In the genomic region with DNA sequence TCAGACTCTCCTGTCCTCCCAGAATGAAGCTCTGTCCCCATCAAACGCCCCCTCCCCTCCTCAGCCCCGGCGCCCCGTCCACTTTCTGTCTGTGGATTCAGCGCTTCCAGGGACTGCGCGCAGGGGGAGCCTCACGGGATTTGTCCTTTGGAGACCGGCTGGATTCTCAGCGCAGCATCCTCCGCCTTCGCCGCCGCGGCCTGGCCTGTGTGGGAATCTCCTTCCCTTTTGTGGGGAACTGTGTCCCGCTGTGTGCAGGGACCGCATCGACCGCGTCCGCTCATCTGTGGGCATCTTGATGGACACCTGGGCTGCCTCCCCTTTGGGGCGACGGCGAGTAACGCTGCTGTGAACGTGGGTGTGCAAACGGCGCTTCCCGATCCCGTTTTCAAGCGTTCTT, we compare ENCODE assay signal across 10 cellular contexts. TPM values are rescaled to one million over a fixed set of nuclear protein-coding genes. Genes with fewer than 3 reads are reported as not detected.
DNase-seq lines count a peak whose midpoint lies in the region; ATAC-seq and TF ChIP-seq lines count a peak whose summit lies in the region.
"Had no signal": no experiment of that assay in that cellular context is flagged by ENCODE, and none has a peak within 500 bp of the region (broad histone marks: within the 10 kb centered on the region; RNA-seq: fewer than 3 reads in every experiment).

No MANE protein-coding gene starts in this region.

- no peaks in the 10 kb centered on the region for H3K9me2 ChIP-seq in MM.1S (replicated peaks; ENCODE audit: insufficient read depth, low read length)

- H3K36me3 Mint-ChIP-seq in CD8-positive, alpha-beta memory T cell = peaks cover 0 to 3% (median 1%) of the 10 kb centered on the region in 3 donors
- H3K36me3 Mint-ChIP-seq in central memory CD8-positive, alpha-beta T cell (ENCODE audit: insufficient read depth) = peaks cover 16% of the 10 kb centered on the region
- H3K36me3 Mint-ChIP-seq in osteocyte (ENCODE audit: unreplicated experiment) = peaks cover 4% of the 10 kb centered on the region

- peak in 1 of 5 donors; percentile 48 for DNase-seq in CD8-positive, alpha-beta memory T cell
- no peak for DNase-seq in MM.1S
- no peak for DNase-seq in central memory CD8-positive, alpha-beta T cell (ENCODE audit: low spot score in 2 of 2)
- DNase-seq in osteocyte (ENCODE audit: extremely low spot score, unreplicated experiment) = no peak
- no peak for DNase-seq in SKM-1 (lab: John Stamatoyannopoulos, UW; ENCODE audit: unreplicated experiment)
- no peak for DNase-seq in neuronal stem cell (ENCODE audit: low spot score)
- DNase-seq: NCI-H1930; stimulated activated CD4-positive, alpha-beta T cell treated with anti-CD3 and anti-CD28 coated beads, Interleukin-12 subunit alpha, Interleukin-12 subunit beta, amount 100 ng/mL, for 4 hours had no signal

- H3K9ac ChIP-seq in MM.1S (ENCODE audit: low read length) (no peak overlapping the region), neuronal stem cell (ENCODE audit: low read depth, low read length, poor library complexity) (no peak overlapping the region)

- peaks cover 18% of the 10 kb centered on the region for H3F3A ChIP-seq in MM.1S (ENCODE audit: insufficient read depth, low read length)

- TF ChIP-seq CTCF in MM.1S (IDR thresholded peaks at IDR 0.05; ENCODE audit: low read length) = no peak
- no peak for TF ChIP-seq CTCF in osteocyte (IDR thresholded peaks at IDR 0.05)

- H3K4ac ChIP-seq in neuronal stem cell (ENCODE audit: low read length) = no peak overlapping the region

- H3K79me1 ChIP-seq in neuronal stem cell (ENCODE audit: low read depth, low read length) = no peaks in the 10 kb centered on the region

- no peak overlapping the region for H4K91ac ChIP-seq in neuronal stem cell (ENCODE audit: low read depth, low read length, poor library complexity)

- no peak overlapping the region for H2BK120ac ChIP-seq in neuronal stem cell (ENCODE audit: low read depth, low read length)

- no peak overlapping the region for H2AFZ ChIP-seq in MM.1S (ENCODE audit: low read length)
- H2AFZ ChIP-seq in neuronal stem cell (ENCODE audit: low read length) = no peak overlapping the region

- H2BK15ac ChIP-seq in neuronal stem cell (ENCODE audit: low read length) = no peak overlapping the region

- no peak overlapping the region for H2BK5ac ChIP-seq in neuronal stem cell (ENCODE audit: low read length)

- no peak overlapping the region for H3K14ac ChIP-seq in neuronal stem cell (ENCODE audit: low read length)

- H3K4me2 ChIP-seq in MM.1S (ENCODE audit: low read depth, low read length) (peak overlapping the region; percentile 73), neuronal stem cell (ENCODE audit: insufficient read depth, low read length, poor library complexity, severe bottlenecking) (no peak overlapping the region)

- no peak overlapping the region for H2AK5ac ChIP-seq in neuronal stem cell (ENCODE audit: low read depth, low read length)

- no peak for ATAC-seq in central memory CD8-positive, alpha-beta T cell (replicated peaks; ENCODE audit: extremely low read depth, poor library complexity, severe bottlenecking)
- no peak for ATAC-seq in HG03045 (IDR thresholded peaks at IDR 0.05; ENCODE audit: unreplicated experiment)

- H2BK12ac ChIP-seq in neuronal stem cell (ENCODE audit: low read length) = no peak overlapping the region

- H3K4me1 ChIP-seq in CD8-positive, alpha-beta memory T cell (ENCODE audit: insufficient read depth, low read length) = peaks cover 9% of the 10 kb centered on the region
- peaks cover 13% of the 10 kb centered on the region for H3K4me1 ChIP-seq in MM.1S (ENCODE audit: low read length)
- H3K4me1 ChIP-seq in neuronal stem cell (ENCODE audit: control insufficient read depth in 2 of 2, insufficient read depth in 1 of 2, low read depth in 1 of 2, low read length in 2 of 2) = peaks cover 0 to 1% of the 10 kb centered on the region in 2 donors

- no peak overlapping the region for H3K27ac ChIP-seq in CD8-positive, alpha-beta memory T cell (ENCODE audit: low read depth, low read length)
- H3K27ac ChIP-seq in MM.1S (ENCODE audit: low read length) = no peak overlapping the region
- no peak overlapping the region for H3K27ac ChIP-seq in neuronal stem cell (replicated peaks; ENCODE audit: low read length)

- POLR2A ChIA-PET in CD8-positive, alpha-beta memory T cell (lab: Charles Lee) = no interaction called here

- H3K4me3 ChIP-seq in CD8-positive, alpha-beta memory T cell (ENCODE audit: low read length) = no peak overlapping the region
- H3K4me3 ChIP-seq in MM.1S (ENCODE audit: low read length) (no peak overlapping the region), neuronal stem cell (ENCODE audit: low read length in 2 of 2) (no peak overlapping the region)

- H3K9me3 Mint-ChIP-seq in CD8-positive, alpha-beta memory T cell = peaks cover 0 to 2% (median 0%) of the 10 kb centered on the region in 5 donors
- no peaks in the 10 kb centered on the region for H3K9me3 Mint-ChIP-seq in central memory CD8-positive, alpha-beta T cell
- H3K9me3 Mint-ChIP-seq in osteocyte (ENCODE audit: unreplicated experiment) = no peaks in the 10 kb centered on the region

- WGBS in neuronal stem cell (ENCODE audit: extremely low coverage in 2 of 2, insufficient read length in 2 of 2, insufficient replicate concordance in 1 of 2), 2 donors = no CpG with 5 or more reads among the region's 31 CpGs

- H3K23ac ChIP-seq in neuronal stem cell (ENCODE audit: low read depth, low read length, poor library complexity) = no peak overlapping the region

- H4K8ac ChIP-seq in neuronal stem cell (ENCODE audit: low read depth, low read length) = no peak overlapping the region

- no peaks in the 10 kb centered on the region for H3K9me3 ChIP-seq in CD8-positive, alpha-beta memory T cell (ENCODE audit: low read length)
- H3K9me3 ChIP-seq in MM.1S (replicated peaks; ENCODE audit: insufficient read depth, low read length) (no peaks in the 10 kb centered on the region), neuronal stem cell (replicated peaks in 1 of 2; ENCODE audit: control insufficient read depth in 2 of 2, insufficient read depth in 1 of 2, low read depth in 1 of 2, low read length in 2 of 2) (peaks cover 0 to 2% of the 10 kb centered on the region in 2 donors)

- no peaks in the 10 kb centered on the region for H3K79me2 ChIP-seq in MM.1S (ENCODE audit: low read length)

- H3K4me1 Mint-ChIP-seq in CD8-positive, alpha-beta memory T cell = peaks cover 14 to 24% (median 20%) of the 10 kb centered on the region in 3 donors
- H3K4me1 Mint-ChIP-seq in central memory CD8-positive, alpha-beta T cell = peaks cover 22% of the 10 kb centered on the region
- H3K4me1 Mint-ChIP-seq in osteocyte (ENCODE audit: unreplicated experiment) = peaks cover 20% of the 10 kb centered on the region

- H3K36me3 ChIP-seq in CD8-positive, alpha-beta memory T cell (ENCODE audit: insufficient read depth, low read length) = no peaks in the 10 kb centered on the region
- H3K36me3 ChIP-seq in MM.1S (replicated peaks; ENCODE audit: insufficient read depth, low read length) = no peaks in the 10 kb centered on the region
- peaks cover 0 to 3% of the 10 kb centered on the region in 2 donors for H3K36me3 ChIP-seq in neuronal stem cell (replicated peaks in 1 of 2; ENCODE audit: control insufficient read depth in 2 of 2, insufficient read depth in 2 of 2, low read length in 2 of 2)

- CTCF ChIA-PET in CD8-positive, alpha-beta memory T cell (lab: Charles Lee) = no interaction called here

- H3K27ac Mint-ChIP-seq in CD8-positive, alpha-beta memory T cell = peak overlapping the region in 4 of 8 donors; percentile 30 to 92 (median 79)
- peak overlapping the region; percentile 91 for H3K27ac Mint-ChIP-seq in central memory CD8-positive, alpha-beta T cell (ENCODE audit: low read depth)
- H3K27ac Mint-ChIP-seq in osteocyte (ENCODE audit: unreplicated experiment) = peak overlapping the region; percentile 68

- H3K27me3 ChIP-seq in CD8-positive, alpha-beta memory T cell (ENCODE audit: insufficient read depth, low read length, poor library complexity, severe bottlenecking) = peaks cover 4% of the 10 kb centered on the region
- H3K27me3 ChIP-seq in MM.1S (replicated peaks; ENCODE audit: insufficient read depth, low read length) (no peaks in the 10 kb centered on the region), neuronal stem cell (ENCODE audit: control insufficient read depth in 3 of 3, insufficient read depth in 3 of 3, low read depth in 1 of 3, low read length in 3 of 3) (peaks cover 0 to 11% (median 0%) of the 10 kb centered on the region in 3 experiments)

- H3K18ac ChIP-seq in neuronal stem cell (ENCODE audit: low read length) = no peak overlapping the region

- peak overlapping the region in 5 of 7 donors; percentile 57 to 78 (median 76) for H3K4me3 Mint-ChIP-seq in CD8-positive, alpha-beta memory T cell
- H3K4me3 Mint-ChIP-seq in central memory CD8-positive, alpha-beta T cell = peak overlapping the region; percentile 66
- H3K4me3 Mint-ChIP-seq in osteocyte (ENCODE audit: unreplicated experiment) = no peak overlapping the region

- H3K27me3 Mint-ChIP-seq in CD8-positive, alpha-beta memory T cell = peaks cover 16 to 27% of the 10 kb centered on the region in 2 donors
- peaks cover 30% of the 10 kb centered on the region for H3K27me3 Mint-ChIP-seq in central memory CD8-positive, alpha-beta T cell
- no peaks in the 10 kb centered on the region for H3K27me3 Mint-ChIP-seq in osteocyte (ENCODE audit: unreplicated experiment)

- no peaks in the 10 kb centered on the region for H4K20me1 ChIP-seq in MM.1S (ENCODE audit: insufficient read depth, low read length)

RNA-seq across cellular contexts. Expression of gene SCT, which starts 1.1 kb away (rescaled TPM):
- not detected for total RNA-seq in CD8-positive, alpha-beta memory T cell
- polyA plus RNA-seq in CD8-positive, alpha-beta memory T cell = not detected
- total RNA-seq in osteocyte = not detected in 2 replicates
- polyA plus RNA-seq in neuronal stem cell (2013, experiment 1 of 2) = not detected
- not detected for polyA plus RNA-seq in neuronal stem cell (2013, experiment 2 of 2)
- total RNA-seq: mononuclear cell had no signal

RNA-seq across cellular contexts. Expression of gene CDHR5, which starts 3.3 kb away (rescaled TPM):
- total RNA-seq in CD8-positive, alpha-beta memory T cell = not detected
- not detected for polyA plus RNA-seq in CD8-positive, alpha-beta memory T cell
- not detected in 2 replicates for total RNA-seq in osteocyte
- not detected for polyA plus RNA-seq in neuronal stem cell (2013, experiment 1 of 2)
- polyA plus RNA-seq in neuronal stem cell (2013, experiment 2 of 2) = not detected

RNA-seq across cellular contexts. Expression of gene DRD4, which starts 9.0 kb away (rescaled TPM):
- total RNA-seq in CD8-positive, alpha-beta memory T cell = under 1 TPM; 0.22 to 0.31 TPM
- polyA plus RNA-seq in CD8-positive, alpha-beta memory T cell = not detected
- 1.7 and 1.8 TPM in 2 replicates for total RNA-seq in osteocyte
- 15.1 TPM for polyA plus RNA-seq in neuronal stem cell (2013, experiment 1 of 2)
- 15.5 TPM for polyA plus RNA-seq in neuronal stem cell (2013, experiment 2 of 2)

RNA-seq across cellular contexts. Expression of gene IRF7, which starts 12.3 kb away (rescaled TPM):
- 10 to 100 TPM; 16.4 to 18.0 TPM for total RNA-seq in CD8-positive, alpha-beta memory T cell
- polyA plus RNA-seq in CD8-positive, alpha-beta memory T cell = 38.6 TPM
- 14.4 and 15.4 TPM in 2 replicates for total RNA-seq in osteocyte
- 5.5 TPM for polyA plus RNA-seq in neuronal stem cell (2013, experiment 1 of 2)
- polyA plus RNA-seq in neuronal stem cell (2013, experiment 2 of 2) = 5.1 TPM

RNA-seq across cellular contexts. Expression of gene PHRF1, which starts 51.8 kb away (rescaled TPM):
- 10 to 100 TPM; 47.3 to 49.8 TPM for total RNA-seq in CD8-positive, alpha-beta memory T cell
- polyA plus RNA-seq in CD8-positive, alpha-beta memory T cell = 17.7 TPM
- 31.5 TPM in 2 replicates for total RNA-seq in osteocyte
- 13.1 TPM for polyA plus RNA-seq in neuronal stem cell (2013, experiment 1 of 2)
- polyA plus RNA-seq in neuronal stem cell (2013, experiment 2 of 2) = 12.9 TPM
